ENCODE assay signal across 27 cellular contexts in genomic region chr5:157818368-157818767, GRCh38.
"Had no signal": no experiment of that assay in that cellular context is flagged by ENCODE, and none has a peak within 500 bp of the region (broad histone marks: within the 10 kb centered on the region; RNA-seq: fewer than 3 reads in every experiment).

No MANE protein-coding gene starts in this region.

- H3K9me3 Mint-ChIP-seq: immature natural killer cell; natural killer cell treated with Interleukin-12 subunit alpha and Interleukin-12 subunit beta and Interleukin-15 and Interleukin-18, amount 100 ng/mL, for 72 hours had no signal

- H3K36me3 ChIP-seq: ovary had no signal

- H3K27ac Mint-ChIP-seq: immature natural killer cell; mesothelial cell of epicardium; naive B cell; natural killer cell treated with Interleukin-12 subunit alpha and Interleukin-12 subunit beta and Interleukin-15 and Interleukin-18, amount 100 ng/mL, for 72 hours; progenitor cell of endocrine pancreas; stimulated activated naive B cell treated with anti-CD40 and anti-IgM and Interleukin-4, amounts not matched to agents 10 μg/mL and 1 μg/mL and 100 μg/mL, for 72 hours had no signal

- H3K27me3 ChIP-seq: ovary, right atrium auricular region, right lobe of liver, stomach, suprapubic skin, tibial artery, upper lobe of right lung had no signal

- H3K4me3 ChIP-seq: left ventricle myocardium inferior, lung, ovary, right atrium auricular region, right lobe of liver, skin epidermis, stomach, suprapubic skin, thoracic aorta, tibial artery, upper lobe of right lung had no signal

- H3K27ac ChIP-seq: ovary, right atrium auricular region, right lobe of liver, suprapubic skin, thoracic aorta, upper lobe of right lung had no signal

- H3K27me3 Mint-ChIP-seq: naive B cell; natural killer cell treated with Interleukin-12 subunit alpha and Interleukin-12 subunit beta and Interleukin-15 and Interleukin-18, amount 100 ng/mL, for 72 hours; progenitor cell of endocrine pancreas; stimulated activated naive B cell treated with anti-CD40 and anti-IgM and Interleukin-4, amounts not matched to agents 10 μg/mL and 1 μg/mL and 100 μg/mL, for 72 hours had no signal

- DNase-seq: hypothalamus; immature natural killer cell; kidney; left colon; left ventricle myocardium inferior; mesendoderm; naive B cell; ovary; right lobe of liver; stimulated activated CD4-positive, alpha-beta T cell treated with anti-CD3 and anti-CD28 coated beads, Interleukin-12 subunit alpha, Interleukin-12 subunit beta, amount 100 ng/mL, for 4 hours; stimulated activated CD4-positive, alpha-beta T cell treated with anti-CD3 and anti-CD28 coated beads, Interleukin-15, amount 100 ng/mL, for 24 hours; stimulated activated CD4-positive, alpha-beta T cell treated with anti-CD3 and anti-CD28 coated beads, Interleukin-2, amount 100 ng/mL, for 24 hours; stimulated activated CD4-positive, alpha-beta T cell treated with anti-CD3 and anti-CD28 coated beads, Interleukin-4, amount 100 ng/mL, for 1 hour; stimulated activated naive B cell treated with anti-CD40 and anti-IgM and Interleukin-4, amounts not matched to agents 10 μg/mL and 1 μg/mL and 100 μg/mL, for 72 hours; stimulated activated naive CD8-positive, alpha-beta T cell treated with anti-CD3 and anti-CD28 coated beads, Interleukin-15, Interleukin-2, amounts not matched to agents 100 U/mL and 50 U/mL, for 24 hours; stomach; tibial artery; trophoblast cell; upper lobe of right lung had no signal

- H3K9me3 ChIP-seq: left ventricle myocardium inferior, ovary, right atrium auricular region, right lobe of liver, stomach, suprapubic skin, thoracic aorta, tibial artery, upper lobe of right lung had no signal

- H3K36me3 Mint-ChIP-seq: natural killer cell treated with Interleukin-12 subunit alpha and Interleukin-12 subunit beta and Interleukin-15 and Interleukin-18, amount 100 ng/mL, for 72 hours had no signal

- H3K4me3 Mint-ChIP-seq: immature natural killer cell; mesothelial cell of epicardium; naive B cell; natural killer cell treated with Interleukin-12 subunit alpha and Interleukin-12 subunit beta and Interleukin-15 and Interleukin-18, amount 100 ng/mL, for 72 hours; stimulated activated naive B cell treated with anti-CD40 and anti-IgM and Interleukin-4, amounts not matched to agents 10 μg/mL and 1 μg/mL and 100 μg/mL, for 72 hours had no signal

- ATAC-seq: left colon; natural killer cell treated with Interleukin-12 subunit alpha and Interleukin-12 subunit beta and Interleukin-15 and Interleukin-18, amount 100 ng/mL, for 72 hours; stimulated activated naive B cell treated with anti-CD40 and anti-IgM and Interleukin-4, amounts not matched to agents 10 μg/mL and 1 μg/mL and 100 μg/mL, for 72 hours; stimulated activated naive CD8-positive, alpha-beta T cell treated with anti-CD3 and anti-CD28 coated beads, Interleukin-15, Interleukin-2, amounts not matched to agents 100 U/mL and 50 U/mL, for 24 hours; upper lobe of right lung had no signal
